Comparison of ENCODE assay signal across 8 cellular contexts in the genomic region with DNA sequence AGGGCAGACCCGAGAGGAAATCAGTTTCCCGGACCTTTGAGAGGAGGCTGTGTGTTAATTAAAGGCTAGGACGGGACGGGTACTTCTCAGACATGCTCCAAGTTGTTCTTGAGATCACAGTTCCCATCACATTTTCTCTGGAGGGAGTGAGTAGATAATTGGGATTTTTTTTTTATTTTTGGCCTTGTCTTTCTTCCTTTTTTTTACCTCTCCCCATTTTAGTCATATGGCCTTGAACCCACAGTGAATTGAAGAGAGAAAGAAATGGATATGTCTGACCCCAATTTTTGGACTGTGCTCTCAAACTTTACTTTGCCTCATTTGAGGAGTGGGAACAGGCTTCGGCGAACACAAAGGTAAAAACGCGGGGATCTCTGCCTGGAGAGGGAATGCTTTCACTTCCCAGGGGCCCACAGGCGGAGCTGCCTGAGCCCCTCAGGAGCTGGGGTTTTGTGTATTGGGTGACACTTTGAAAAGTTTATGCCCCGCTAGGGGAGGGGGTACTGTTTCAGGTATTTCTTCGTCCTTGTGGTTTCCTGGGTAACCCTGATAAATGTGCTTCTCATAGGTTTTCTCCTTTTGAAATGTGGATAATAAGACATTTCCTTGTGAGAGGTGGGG.
DNase-seq lines count a peak whose midpoint lies in the region; ATAC-seq and TF ChIP-seq lines count a peak whose summit lies in the region.

No MANE protein-coding gene starts in this region.

- H3K27ac ChIP-seq in GM23338 (ENCODE audit: low read depth): peak overlapping the region; percentile 67
- peak overlapping the region; percentile 95 for H3K27ac ChIP-seq in foreskin keratinocyte

- TF ChIP-seq CTCF in GM23338 (conservative IDR thresholded peaks at IDR 0.05; ENCODE audit: low read depth in 2 of 2): no peak
- no peak for TF ChIP-seq CTCF in activated B cell treated with CpG ODN at 0.5 μM for 24 hours (IDR thresholded peaks at IDR 0.05)
- no peak for TF ChIP-seq CTCF in foreskin keratinocyte (conservative IDR thresholded peaks at IDR 0.05)

- POLR2A ChIA-PET in activated B cell treated with CpG ODN at 0.5 μM for 24 hours (lab: Charles Lee): interaction anchor here (0.7 to 1.3 kb wide), 4 partner anchors 83 to 1902 kb away, joined by 3 to 6 read pairs (median 4); no protein-coding TSS in a partner anchor

- peak; percentile 48 for DNase-seq in GM23338 (ENCODE audit: low spot score)
- DNase-seq in activated B cell treated with CpG ODN at 0.5 μM for 24 hours: no peak
- no peak for DNase-seq in foreskin keratinocyte
- DNase-seq in skeletal muscle cell (ENCODE audit: low read depth): no peak
- DNase-seq in dedifferentiated amniotic fluid mesenchymal stem cell (ENCODE audit: extremely low spot score): no peak
- no peak for DNase-seq in DMS79 (lab: John Stamatoyannopoulos, UW)
- DNase-seq in foreskin melanocyte: no peak

- H3K9me3 Mint-ChIP-seq in GM23338 (no peaks in the 10 kb centered on the region), activated B cell treated with CpG ODN at 0.5 μM for 24 hours (no peaks in the 10 kb centered on the region)

- H3K4me3 ChIP-seq in GM23338 (peak overlapping the region; percentile 74), skeletal muscle cell (ENCODE audit: low read depth, low read length) (peak overlapping the region; percentile 57)

- H3K4me3 Mint-ChIP-seq in GM23338 (peak overlapping the region; percentile 93), activated B cell treated with CpG ODN at 0.5 μM for 24 hours (peak overlapping the region; percentile 87)

- H4K20me1 ChIP-seq in GM23338 (replicated peaks; ENCODE audit: insufficient read depth): no peaks in the 10 kb centered on the region

- no peaks in the 10 kb centered on the region for H3F3A ChIP-seq in GM23338 (replicated peaks; ENCODE audit: low read depth)

- H3K27me3 ChIP-seq in GM23338 (ENCODE audit: insufficient read depth) (peaks cover 10% of the 10 kb centered on the region), foreskin keratinocyte (no peaks in the 10 kb centered on the region)

- H2AFZ ChIP-seq in GM23338: peak overlapping the region; percentile 94

- H3K4me2 ChIP-seq in GM23338: peak overlapping the region; percentile 87

- peaks cover 17% of the 10 kb centered on the region for H3K4me1 ChIP-seq in GM23338 (ENCODE audit: insufficient read depth)
- peaks cover 24% of the 10 kb centered on the region for H3K4me1 ChIP-seq in foreskin keratinocyte

- H3K79me2 ChIP-seq in GM23338 (replicated peaks; ENCODE audit: insufficient read depth): no peaks in the 10 kb centered on the region

- H3K36me3 ChIP-seq in GM23338 (ENCODE audit: insufficient read depth): no peaks in the 10 kb centered on the region

- H3K36me3 Mint-ChIP-seq in GM23338 (ENCODE audit: low read depth): no peaks in the 10 kb centered on the region
- no peaks in the 10 kb centered on the region for H3K36me3 Mint-ChIP-seq in activated B cell treated with CpG ODN at 0.5 μM for 24 hours (ENCODE audit: low read depth)

- peaks cover 9% of the 10 kb centered on the region for H3K27me3 Mint-ChIP-seq in GM23338 (ENCODE audit: insufficient read depth, low read depth, poor library complexity)
- H3K27me3 Mint-ChIP-seq in activated B cell treated with CpG ODN at 0.5 μM for 24 hours: peaks cover 3% of the 10 kb centered on the region

- H3K9me2 ChIP-seq in GM23338 (ENCODE audit: insufficient read depth): no peaks in the 10 kb centered on the region

- CTCF ChIA-PET in activated B cell treated with CpG ODN at 0.5 μM for 24 hours (lab: Charles Lee): interaction anchor here (0.8 kb wide), 1 partner anchor 18 kb away, joined by 3 read pairs; no protein-coding TSS in a partner anchor

- H3K27ac Mint-ChIP-seq in GM23338 (peak overlapping the region; percentile 58; the same call in 1 of the 2 replicates), activated B cell treated with CpG ODN at 0.5 μM for 24 hours (peak overlapping the region; percentile 68)

- intact Hi-C loops in activated B cell treated with CpG ODN at 0.5 μM for 24 hours (cut with micrococcal nuclease): loop anchor here (1.0 to 10.0 kb wide), 7 partner anchors 17 to 1427 kb away; a partner anchor contains a TSS

- ATAC-seq in GM23338 (peak; percentile 17), activated B cell treated with CpG ODN at 0.5 μM for 24 hours (ENCODE audit: low read depth) (no peak), foreskin keratinocyte (no peak), HG02852 (IDR thresholded peaks at IDR 0.05; ENCODE audit: unreplicated experiment) (no peak)

- H3K4me1 Mint-ChIP-seq in GM23338: peaks cover 17% of the 10 kb centered on the region
- H3K4me1 Mint-ChIP-seq in activated B cell treated with CpG ODN at 0.5 μM for 24 hours: peaks cover 30% of the 10 kb centered on the region

TF ChIP-seq in GM23338, 12 proteins besides CTCF, POLR2A, EP300 and RAD21 (continues in another document):
- no peak for TF ChIP-seq CREB1 (CRISPR knock-in tag; IDR thresholded peaks at IDR 0.05; ENCODE audit: low read depth)
- no peak for TF ChIP-seq EZH2phosphoT487 (IDR thresholded peaks at IDR 0.05; ENCODE audit: unreplicated experiment)
- TF ChIP-seq, protein P1, sequence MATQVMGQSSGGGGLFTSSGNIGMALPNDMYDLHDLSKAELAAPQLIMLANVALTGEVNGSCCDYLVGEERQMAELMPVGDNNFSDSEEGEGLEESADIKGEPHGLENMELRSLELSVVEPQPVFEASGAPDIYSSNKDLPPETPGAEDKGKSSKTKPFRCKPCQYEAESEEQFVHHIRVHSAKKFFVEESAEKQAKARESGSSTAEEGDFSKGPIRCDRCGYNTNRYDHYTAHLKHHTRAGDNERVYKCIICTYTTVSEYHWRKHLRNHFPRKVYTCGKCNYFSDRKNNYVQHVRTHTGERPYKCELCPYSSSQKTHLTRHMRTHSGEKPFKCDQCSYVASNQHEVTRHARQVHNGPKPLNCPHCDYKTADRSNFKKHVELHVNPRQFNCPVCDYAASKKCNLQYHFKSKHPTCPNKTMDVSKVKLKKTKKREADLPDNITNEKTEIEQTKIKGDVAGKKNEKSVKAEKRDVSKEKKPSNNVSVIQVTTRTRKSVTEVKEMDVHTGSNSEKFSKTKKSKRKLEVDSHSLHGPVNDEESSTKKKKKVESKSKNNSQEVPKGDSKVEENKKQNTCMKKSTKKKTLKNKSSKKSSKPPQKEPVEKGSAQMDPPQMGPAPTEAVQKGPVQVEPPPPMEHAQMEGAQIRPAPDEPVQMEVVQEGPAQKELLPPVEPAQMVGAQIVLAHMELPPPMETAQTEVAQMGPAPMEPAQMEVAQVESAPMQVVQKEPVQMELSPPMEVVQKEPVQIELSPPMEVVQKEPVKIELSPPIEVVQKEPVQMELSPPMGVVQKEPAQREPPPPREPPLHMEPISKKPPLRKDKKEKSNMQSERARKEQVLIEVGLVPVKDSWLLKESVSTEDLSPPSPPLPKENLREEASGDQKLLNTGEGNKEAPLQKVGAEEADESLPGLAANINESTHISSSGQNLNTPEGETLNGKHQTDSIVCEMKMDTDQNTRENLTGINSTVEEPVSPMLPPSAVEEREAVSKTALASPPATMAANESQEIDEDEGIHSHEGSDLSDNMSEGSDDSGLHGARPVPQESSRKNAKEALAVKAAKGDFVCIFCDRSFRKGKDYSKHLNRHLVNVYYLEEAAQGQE (IDR thresholded peaks at IDR 0.05; ENCODE audit: unreplicated experiment): no peak
- no peak for TF ChIP-seq NANOG (IDR thresholded peaks at IDR 0.05; ENCODE audit: borderline replicate concordance)
- TF ChIP-seq ZNF331 (CRISPR knock-in tag; IDR thresholded peaks at IDR 0.05; ENCODE audit: low read depth): no peak
- no peak for TF ChIP-seq JUNB (IDR thresholded peaks at IDR 0.05; ENCODE audit: unreplicated experiment)
- TF ChIP-seq EZH2 (IDR thresholded peaks at IDR 0.05; ENCODE audit: low read depth, unreplicated experiment): no peak
- TF ChIP-seq, protein P2, sequence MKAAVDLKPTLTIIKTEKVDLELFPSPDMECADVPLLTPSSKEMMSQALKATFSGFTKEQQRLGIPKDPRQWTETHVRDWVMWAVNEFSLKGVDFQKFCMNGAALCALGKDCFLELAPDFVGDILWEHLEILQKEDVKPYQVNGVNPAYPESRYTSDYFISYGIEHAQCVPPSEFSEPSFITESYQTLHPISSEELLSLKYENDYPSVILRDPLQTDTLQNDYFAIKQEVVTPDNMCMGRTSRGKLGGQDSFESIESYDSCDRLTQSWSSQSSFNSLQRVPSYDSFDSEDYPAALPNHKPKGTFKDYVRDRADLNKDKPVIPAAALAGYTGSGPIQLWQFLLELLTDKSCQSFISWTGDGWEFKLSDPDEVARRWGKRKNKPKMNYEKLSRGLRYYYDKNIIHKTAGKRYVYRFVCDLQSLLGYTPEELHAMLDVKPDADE (IDR thresholded peaks at IDR 0.05): no peak
